In the genomic region with DNA sequence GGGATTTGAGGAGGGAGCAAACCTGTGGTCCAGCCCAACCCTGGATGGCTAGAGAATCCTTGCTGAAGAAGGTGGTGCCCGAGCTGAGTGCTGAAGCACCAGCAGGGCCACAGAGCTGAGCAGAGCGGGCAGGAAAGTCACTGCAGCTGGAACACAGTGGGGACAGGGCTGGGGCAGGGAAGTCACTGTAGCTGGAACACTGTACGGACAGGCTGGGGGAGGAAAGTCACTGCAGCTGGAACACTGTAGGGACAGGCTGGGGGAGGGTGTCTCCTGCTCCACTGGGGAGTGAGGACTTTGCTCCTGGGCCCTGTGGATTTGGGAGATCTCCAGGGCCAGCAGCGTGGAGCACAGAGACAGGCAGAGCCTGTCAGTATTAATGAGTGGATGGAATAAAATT, we compare ENCODE assay signal across 25 cellular contexts. TPM values are rescaled to one million over a fixed set of nuclear protein-coding genes. Genes with fewer than 3 reads are reported as not detected.
"Had no signal": no experiment of that assay in that cellular context is flagged by ENCODE, and none has a peak within 500 bp of the region (broad histone marks: within the 10 kb centered on the region; RNA-seq: fewer than 3 reads in every experiment).

No MANE protein-coding gene starts in this region.

- FAIRE-seq: astrocyte, small intestine, TTC549 had no signal

- H3K36me3 Mint-ChIP-seq: naive B cell had no signal

- H3K36me3 ChIP-seq: gastrocnemius medialis, heart right ventricle, prostate gland, upper lobe of right lung had no signal

- H3K4me3 ChIP-seq: gastrocnemius medialis, heart right ventricle, prostate gland, testis, upper lobe of right lung had no signal

- H3K27me3 Mint-ChIP-seq: effector memory CD8-positive, alpha-beta T cell; naive B cell; stimulated activated naive CD8-positive, alpha-beta T cell treated with anti-CD3 and anti-CD28 coated beads, Interleukin-15, amount 100 ng/mL, for 72 hours had no signal

- H3K27ac Mint-ChIP-seq: effector memory CD8-positive, alpha-beta T cell; WTC11 had no signal

- H3K9me3 Mint-ChIP-seq: effector memory CD8-positive, alpha-beta T cell; naive B cell; stimulated activated naive CD8-positive, alpha-beta T cell treated with anti-CD3 and anti-CD28 coated beads, Interleukin-15, amount 100 ng/mL, for 72 hours had no signal

- H3K9me3 ChIP-seq: gastrocnemius medialis, prostate gland, testis, upper lobe of right lung had no signal

- H3K27ac ChIP-seq: epithelial cell of prostate, gastrocnemius medialis, heart right ventricle, prostate gland, testis, upper lobe of right lung had no signal

- ATAC-seq: gastrocnemius medialis, left cardiac atrium, right cardiac atrium, upper lobe of right lung, WTC11 had no signal

- H3K4me1 ChIP-seq: gastrocnemius medialis, prostate gland had no signal

- H3K4me3 Mint-ChIP-seq: effector memory CD8-positive, alpha-beta T cell; stimulated activated naive CD8-positive, alpha-beta T cell treated with anti-CD3 and anti-CD28 coated beads, Interleukin-15, amount 100 ng/mL, for 72 hours; WTC11 had no signal

- H3K27me3 ChIP-seq: gastrocnemius medialis, heart right ventricle, testis, upper lobe of right lung had no signal

- DNase-seq: activated CD4-positive, alpha-beta T cell treated with anti-CD3 and anti-CD28 coated beads for 48 hours; activated naive CD4-positive, alpha-beta T cell treated with Interleukin-2 at 50 U/mL for 16 hours; activated T-cell treated with anti-CD3 and anti-CD28 coated beads for 4 hours; dermis blood vessel endothelial cell; effector memory CD8-positive, alpha-beta T cell; gastrocnemius medialis; heart right ventricle; left cardiac atrium; naive B cell; nucleus accumbens; small intestine; stimulated activated CD4-positive, alpha-beta T cell treated with anti-CD3 and anti-CD28 coated beads, Interleukin-4, amount 100 ng/mL, for 4 hours; stimulated activated CD8-positive, alpha-beta memory T cell treated with anti-CD3 and anti-CD28 coated beads, Interleukin-4, amount 100 ng/mL, for 48 hours; stimulated activated naive CD8-positive, alpha-beta T cell treated with anti-CD3 and anti-CD28 coated beads, Interleukin-15, amount 100 ng/mL, for 72 hours; T-helper 2 cell; testis; upper lobe of right lung had no signal

RNA-seq across cellular contexts. Expression of a gene that starts 9.0 kb away (rescaled TPM):
- total RNA-seq: astrocyte, chondrocyte, dermis blood vessel endothelial cell, lung microvascular endothelial cell had no signal
